8 cellular contexts compared by ENCODE assay signal in genomic region chr21:32391755-32392154, GRCh38. TPM values are rescaled to one million over a fixed set of nuclear protein-coding genes. Genes with fewer than 3 reads are reported as not detected.
DNase-seq lines count a peak whose midpoint lies in the region; ATAC-seq and TF ChIP-seq lines count a peak whose summit lies in the region.

No MANE protein-coding gene starts in this region.

- peaks cover 4% of the 10 kb centered on the region for H3K79me2 ChIP-seq in trophoblast cell (ENCODE audit: control insufficient read depth, insufficient read depth, low read length, poor library complexity)

- peak overlapping the region; percentile 98 for H3K4me3 ChIP-seq in GM08714 (ENCODE audit: low read length)
- peak overlapping the region; percentile 71 for H3K4me3 ChIP-seq in RWPE2 (ENCODE audit: severe bottlenecking)
- peak overlapping the region; percentile 73 to 98 (median 96) for H3K4me3 ChIP-seq in esophagus muscularis mucosa
- H3K4me3 ChIP-seq in trophoblast cell (ENCODE audit: low read depth, low read length), result no peak overlapping the region

- H3K36me3 ChIP-seq in RWPE2 (ENCODE audit: low read depth), result peaks cover 37% of the 10 kb centered on the region
- peaks cover 0 to 19% (median 3%) of the 10 kb centered on the region in 4 donors for H3K36me3 ChIP-seq in esophagus muscularis mucosa
- H3K36me3 ChIP-seq in trophoblast cell (ENCODE audit: control insufficient read depth in 1 of 2, insufficient read depth in 2 of 2, low read length in 2 of 2), result peaks cover 2 to 4% of the 10 kb centered on the region in 2 experiments

- intact Hi-C loops in esophagus muscularis mucosa (cut with DNase I), result no loop called here

- H3K4ac ChIP-seq in trophoblast cell (ENCODE audit: low read depth, low read length), result no peak overlapping the region

- DNase-seq in RWPE2 (ENCODE audit: low spot score), result no peak
- no peak for DNase-seq in esophagus muscularis mucosa (ENCODE audit: extremely low spot score)
- DNase-seq in trophoblast cell, result no peak
- no peak for DNase-seq in NCI-H345 treated with DMSO at 0.1 percent for 48 hours (lab: John Stamatoyannopoulos, UW; ENCODE audit: unreplicated experiment)
- DNase-seq in NCI-H146 treated with DMSO at 0.1 percent for 48 hours (lab: John Stamatoyannopoulos, UW; ENCODE audit: unreplicated experiment), result no peak
- DNase-seq in islet precursor cell, result no peak

- no peak overlapping the region for H2BK120ac ChIP-seq in trophoblast cell (ENCODE audit: insufficient read depth, low read length, poor library complexity)

- peaks cover 21% of the 10 kb centered on the region for H3K4me1 ChIP-seq in RWPE2 (ENCODE audit: insufficient read depth, poor library complexity, severe bottlenecking)
- peaks cover 28 to 51% (median 39%) of the 10 kb centered on the region in 4 donors for H3K4me1 ChIP-seq in esophagus muscularis mucosa
- H3K4me1 ChIP-seq in trophoblast cell (ENCODE audit: control insufficient read depth in 1 of 2, insufficient read depth in 2 of 2, low read length in 2 of 2), result peaks cover 4 to 10% of the 10 kb centered on the region in 2 experiments

- H2BK5ac ChIP-seq in trophoblast cell (ENCODE audit: low read depth, low read length, poor library complexity), result no peak overlapping the region

- ATAC-seq in RWPE2 (ENCODE audit: low read depth) (no peak), GM18861 (IDR thresholded peaks at IDR 0.05; ENCODE audit: unreplicated experiment) (no peak)

- H3K14ac ChIP-seq in trophoblast cell (ENCODE audit: low read length), result no peak overlapping the region

- TF ChIP-seq EP300 in esophagus muscularis mucosa (IDR thresholded peaks at IDR 0.05), result no peak

- peaks cover 7% of the 10 kb centered on the region for H3K79me1 ChIP-seq in trophoblast cell (ENCODE audit: low read length)

- 67% methylated on average over 4 of the region's 4 CpGs for WGBS in esophagus muscularis mucosa
- WGBS in trophoblast cell (ENCODE audit: extremely low coverage, insufficient coverage, insufficient read length), result no CpG with 5 or more reads among the region's 4 CpGs

- no peak overlapping the region for H2BK12ac ChIP-seq in trophoblast cell (ENCODE audit: low read length)

- no peak overlapping the region for H2AFZ ChIP-seq in trophoblast cell (ENCODE audit: insufficient read depth, low read length, poor library complexity)

- H3K27me3 ChIP-seq in RWPE2 (ENCODE audit: insufficient read depth, poor library complexity, severe bottlenecking), result no peaks in the 10 kb centered on the region
- H3K27me3 ChIP-seq in esophagus muscularis mucosa, result no peaks in the 10 kb centered on the region
- no peaks in the 10 kb centered on the region for H3K27me3 ChIP-seq in trophoblast cell (ENCODE audit: insufficient read depth, low read length)

- H4K91ac ChIP-seq in trophoblast cell (ENCODE audit: low read depth, low read length), result no peak overlapping the region

- no peak overlapping the region for H3K18ac ChIP-seq in trophoblast cell (ENCODE audit: low read length)

- no peak overlapping the region for H3K23ac ChIP-seq in trophoblast cell (ENCODE audit: low read length)

- H3K9ac ChIP-seq in trophoblast cell (ENCODE audit: low read length), result no peak overlapping the region

- peak overlapping the region; percentile 63 for H3K4me2 ChIP-seq in trophoblast cell (ENCODE audit: low read length)

- H3K9me3 ChIP-seq in RWPE2 (ENCODE audit: severe bottlenecking) (no peaks in the 10 kb centered on the region), esophagus muscularis mucosa (no peaks in the 10 kb centered on the region), trophoblast cell (ENCODE audit: insufficient read depth, low read depth, low read length) (peaks cover 8% of the 10 kb centered on the region)

- no peak for TF ChIP-seq POLR2A in esophagus muscularis mucosa (IDR thresholded peaks at IDR 0.05; ENCODE audit: low read depth)

- H3K27ac ChIP-seq in RWPE2 (ENCODE audit: poor library complexity, severe bottlenecking) (peak overlapping the region; percentile 50), esophagus muscularis mucosa (replicated peaks in 1 of 4) (no peak overlapping the region), trophoblast cell (ENCODE audit: low read depth, low read length) (no peak overlapping the region)

- no peak for TF ChIP-seq CTCF in RWPE2 (IDR thresholded peaks at IDR 0.05; ENCODE audit: poor library complexity, severe bottlenecking)
- no peak for TF ChIP-seq CTCF in esophagus muscularis mucosa (IDR thresholded peaks at IDR 0.05)

- no peak overlapping the region for H4K12ac ChIP-seq in trophoblast cell (ENCODE audit: low read depth, low read length)

- no peak overlapping the region for H2AK5ac ChIP-seq in trophoblast cell (ENCODE audit: low read length)

- H4K8ac ChIP-seq in trophoblast cell (ENCODE audit: low read depth, low read length), result no peak overlapping the region

RNA-seq across cellular contexts. Expression of gene URB1, which starts 1.1 kb away (rescaled TPM):
- 10 to 100 TPM; 14.1 to 31.0 (median 22.4) TPM for total RNA-seq in esophagus muscularis mucosa
- 3.0 TPM in 2 replicates for polyA plus RNA-seq in trophoblast cell (2013)

RNA-seq across cellular contexts. Expression of gene EVA1C, which starts 20.8 kb away (rescaled TPM):
- total RNA-seq in esophagus muscularis mucosa, result 10 to 100 TPM; 49.8 to 86.6 (median 64.6) TPM
- polyA plus RNA-seq in trophoblast cell (2013), result not detected in 2 replicates
